Comparison of ENCODE assay signal across 16 cellular contexts in the genomic region with DNA sequence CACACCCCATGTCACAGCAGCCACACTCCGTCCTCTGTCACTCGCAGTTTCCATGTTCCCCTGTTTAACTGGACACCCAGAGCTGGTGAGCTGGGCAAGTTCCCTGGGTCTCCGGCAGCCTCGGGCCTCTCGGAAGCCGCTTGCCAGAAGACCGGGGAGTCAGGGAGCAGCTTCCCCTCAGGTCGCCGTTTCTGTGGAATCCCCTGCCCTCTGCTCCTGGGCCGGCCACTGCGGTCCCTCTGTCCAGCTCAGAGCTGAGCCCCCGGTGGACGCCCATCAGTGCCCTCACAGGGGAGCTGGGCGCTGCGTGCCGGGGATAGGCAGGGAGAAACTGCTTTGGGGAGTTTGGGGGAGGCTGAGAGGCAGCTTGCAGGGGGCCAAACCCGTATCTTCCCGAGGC.
"Had no signal": no experiment of that assay in that cellular context is flagged by ENCODE, and none has a peak within 500 bp of the region (broad histone marks: within the 10 kb centered on the region; RNA-seq: fewer than 3 reads in every experiment).

No MANE protein-coding gene starts in this region.

- DNase-seq: activated CD4-positive, alpha-beta T cell treated with anti-CD3 and anti-CD28 coated beads, Interleukin-2, amount 10 ng/mL, durations not matched to agents 7 days and 5 days; activated CD8-positive, alpha-beta memory T cell treated with anti-CD3 and anti-CD28 coated beads for 24 hours; activated CD8-positive, alpha-beta memory T cell treated with anti-CD3 and anti-CD28 coated beads, Interleukin-2, amount 50 U/mL, for 48 hours; activated gamma-delta T cell; activated T-cell treated with anti-CD3 and anti-CD28 coated beads, Interleukin-2, amount 50 U/mL, for 48 hours; adrenal gland; left colon; lower lobe of right lung; upper lobe of right lung had no signal

- H3K27me3 ChIP-seq: adrenal gland, SJSA1, upper lobe of right lung had no signal

- H3K36me3 ChIP-seq: adrenal gland, SJSA1, thoracic aorta, upper lobe of right lung had no signal

- H3K9me3 Mint-ChIP-seq: activated CD4-positive, alpha-beta T cell treated with anti-CD3 and anti-CD28 coated beads, Interleukin-2, amount 10 ng/mL, durations not matched to agents 7 days and 5 days; activated naive CD4-positive, alpha-beta T cell treated with anti-CD3 and anti-CD28 coated beads, Interleukin-2, amount 50 U/mL, for 24 hours; nephron; T-helper 1 cell treated with Interleukin-12 subunit alpha and Interleukin-12 subunit beta and Interleukin-4 antibody, amounts not matched to agents 30 μg/mL and 1 μg/mL, for 36 hours had no signal

- H3K9me3 ChIP-seq: adrenal gland, lower lobe of right lung, SJSA1, thoracic aorta, upper lobe of right lung had no signal

- H3K4me3 ChIP-seq: adrenal gland, lower lobe of right lung, SJSA1, thoracic aorta, upper lobe of right lung had no signal

- H3K27ac ChIP-seq: adrenal gland, lower lobe of right lung, SJSA1, thoracic aorta, upper lobe of right lung had no signal

- ATAC-seq: activated CD4-positive, CD25-positive, alpha-beta regulatory T cell treated with anti-CD3 and anti-CD28 coated beads, Interleukin-2, amount 50 U/mL, for 24 hours; esophagus mucosa; left colon had no signal

- H3K27ac Mint-ChIP-seq: activated CD4-positive, alpha-beta T cell treated with anti-CD3 and anti-CD28 coated beads, Interleukin-2, amount 10 ng/mL, durations not matched to agents 7 days and 5 days; activated naive CD4-positive, alpha-beta T cell treated with anti-CD3 and anti-CD28 coated beads, Interleukin-2, amount 50 U/mL, for 24 hours; T-helper 1 cell treated with Interleukin-12 subunit alpha and Interleukin-12 subunit beta and Interleukin-4 antibody, amounts not matched to agents 30 μg/mL and 1 μg/mL, for 36 hours had no signal

- H3K4me1 ChIP-seq: adrenal gland, SJSA1 had no signal

- H3K27me3 Mint-ChIP-seq: activated CD4-positive, alpha-beta T cell treated with anti-CD3 and anti-CD28 coated beads, Interleukin-2, amount 10 ng/mL, durations not matched to agents 7 days and 5 days; activated naive CD4-positive, alpha-beta T cell treated with anti-CD3 and anti-CD28 coated beads, Interleukin-2, amount 50 U/mL, for 24 hours had no signal

- H3K4me1 Mint-ChIP-seq: activated CD4-positive, alpha-beta T cell treated with anti-CD3 and anti-CD28 coated beads, Interleukin-2, amount 10 ng/mL, durations not matched to agents 7 days and 5 days; activated naive CD4-positive, alpha-beta T cell treated with anti-CD3 and anti-CD28 coated beads, Interleukin-2, amount 50 U/mL, for 24 hours had no signal

- H3K4me3 Mint-ChIP-seq: activated CD4-positive, alpha-beta T cell treated with anti-CD3 and anti-CD28 coated beads, Interleukin-2, amount 10 ng/mL, durations not matched to agents 7 days and 5 days; activated naive CD4-positive, alpha-beta T cell treated with anti-CD3 and anti-CD28 coated beads, Interleukin-2, amount 50 U/mL, for 24 hours; T-helper 1 cell treated with Interleukin-12 subunit alpha and Interleukin-12 subunit beta and Interleukin-4 antibody, amounts not matched to agents 30 μg/mL and 1 μg/mL, for 36 hours had no signal
